Comparison of ENCODE assay signal across 8 cellular contexts in genomic region chr6:130322673-130323268, GRCh38. TPM values are rescaled to one million over a fixed set of nuclear protein-coding genes. Genes with fewer than 3 reads are reported as not detected.
A peak's percentile ranks its signal among the peaks of the same experiment; 100 is the strongest.
DNase-seq lines count a peak whose midpoint lies in the region; ATAC-seq and TF ChIP-seq lines count a peak whose summit lies in the region.

No MANE protein-coding gene starts in this region.

- H3K36me3 ChIP-seq in CD4-positive, CD25-positive, alpha-beta regulatory T cell (ENCODE audit: control insufficient read depth, insufficient read depth, low read length): no peaks in the 10 kb centered on the region
- H3K36me3 ChIP-seq in esophagus squamous epithelium (no peaks in the 10 kb centered on the region), neuronal stem cell (replicated peaks in 1 of 2; ENCODE audit: control insufficient read depth in 2 of 2, insufficient read depth in 2 of 2, low read length in 2 of 2) (no peaks in the 10 kb centered on the region), uterus (no peaks in the 10 kb centered on the region)

- H2BK5ac ChIP-seq in neuronal stem cell (ENCODE audit: low read length): no peak overlapping the region

- TF ChIP-seq POLR2A in esophagus squamous epithelium (IDR thresholded peaks at IDR 0.05) (no peak), uterus (IDR thresholded peaks at IDR 0.05) (no peak)

- no peak overlapping the region for H3K4me3 Mint-ChIP-seq in CD4-positive, CD25-positive, alpha-beta regulatory T cell

- no peaks in the 10 kb centered on the region for H3K79me1 ChIP-seq in neuronal stem cell (ENCODE audit: low read depth, low read length)

- H3K9me3 Mint-ChIP-seq in CD4-positive, CD25-positive, alpha-beta regulatory T cell: no peaks in the 10 kb centered on the region

- peaks cover 3% of the 10 kb centered on the region for H3K27me3 ChIP-seq in CD4-positive, CD25-positive, alpha-beta regulatory T cell (ENCODE audit: control insufficient read depth, insufficient read depth, low read length)
- H3K27me3 ChIP-seq in esophagus squamous epithelium: no peaks in the 10 kb centered on the region
- H3K27me3 ChIP-seq in neuronal stem cell (ENCODE audit: control insufficient read depth in 3 of 3, insufficient read depth in 3 of 3, low read depth in 1 of 3, low read length in 3 of 3): no peaks in the 10 kb centered on the region
- H3K27me3 ChIP-seq in uterus: no peaks in the 10 kb centered on the region

- no peak overlapping the region for H3K9ac ChIP-seq in neuronal stem cell (ENCODE audit: low read depth, low read length, poor library complexity)

- H3K36me3 Mint-ChIP-seq in CD4-positive, CD25-positive, alpha-beta regulatory T cell: no peaks in the 10 kb centered on the region

- H2BK15ac ChIP-seq in neuronal stem cell (ENCODE audit: low read length): no peak overlapping the region

- intact Hi-C loops in esophagus squamous epithelium (cut with DNase I): loop anchor here (5.0 to 10.0 kb wide), 2 partner anchors 375 to 532 kb away; no protein-coding TSS in a partner anchor
- intact Hi-C loops in uterus (cut with DNase I; ENCODE audit: low total_unique reads): loop anchor here (10.0 kb wide), 1 partner anchor 522 kb away; no protein-coding TSS in a partner anchor

- no peaks in the 10 kb centered on the region for H3K4me1 ChIP-seq in CD4-positive, CD25-positive, alpha-beta regulatory T cell (ENCODE audit: control insufficient read depth, insufficient read depth, low read length, poor library complexity, severe bottlenecking)
- no peaks in the 10 kb centered on the region for H3K4me1 ChIP-seq in esophagus squamous epithelium
- no peaks in the 10 kb centered on the region for H3K4me1 ChIP-seq in neuronal stem cell (ENCODE audit: control insufficient read depth in 2 of 2, insufficient read depth in 1 of 2, low read depth in 1 of 2, low read length in 2 of 2)
- H3K4me1 ChIP-seq in uterus: no peaks in the 10 kb centered on the region

- no peak overlapping the region for H2BK120ac ChIP-seq in neuronal stem cell (ENCODE audit: low read depth, low read length)

- no peaks in the 10 kb centered on the region for H3K9me3 ChIP-seq in CD4-positive, CD25-positive, alpha-beta regulatory T cell (ENCODE audit: control insufficient read depth in 2 of 2, low read length in 2 of 2)
- H3K9me3 ChIP-seq in esophagus squamous epithelium (no peaks in the 10 kb centered on the region), neuronal stem cell (replicated peaks in 1 of 2; ENCODE audit: control insufficient read depth in 2 of 2, insufficient read depth in 1 of 2, low read depth in 1 of 2, low read length in 2 of 2) (no peaks in the 10 kb centered on the region), uterus (no peaks in the 10 kb centered on the region)

- peaks cover 0 to 4% (median 0%) of the 10 kb centered on the region in 4 donors for H3K4me1 Mint-ChIP-seq in CD4-positive, CD25-positive, alpha-beta regulatory T cell

- no peak overlapping the region for H4K91ac ChIP-seq in neuronal stem cell (ENCODE audit: low read depth, low read length, poor library complexity)

- no peak overlapping the region for H2AK5ac ChIP-seq in neuronal stem cell (ENCODE audit: low read depth, low read length)

- H3K27me3 Mint-ChIP-seq in CD4-positive, CD25-positive, alpha-beta regulatory T cell: peaks cover 8% of the 10 kb centered on the region

- H3K14ac ChIP-seq in neuronal stem cell (ENCODE audit: low read length): no peak overlapping the region

- WGBS in esophagus squamous epithelium, 2 donors: 3 to 6% methylated on average over 3 of the region's 3 CpGs
- WGBS in neuronal stem cell (ENCODE audit: extremely low coverage in 2 of 2, insufficient read length in 2 of 2, insufficient replicate concordance in 1 of 2), 2 donors: no CpG with 5 or more reads among the region's 3 CpGs

- H3K27ac ChIP-seq in CD4-positive, CD25-positive, alpha-beta regulatory T cell (ENCODE audit: insufficient read depth, low read length, poor library complexity, severe bottlenecking): no peak overlapping the region
- H3K27ac ChIP-seq in esophagus squamous epithelium (no peak overlapping the region), neuronal stem cell (replicated peaks; ENCODE audit: low read length) (no peak overlapping the region), uterus (no peak overlapping the region)

- no peak overlapping the region for H3K23ac ChIP-seq in neuronal stem cell (ENCODE audit: low read depth, low read length, poor library complexity)

- H3K4me2 ChIP-seq in neuronal stem cell (ENCODE audit: insufficient read depth, low read length, poor library complexity, severe bottlenecking): no peak overlapping the region

- H3K18ac ChIP-seq in neuronal stem cell (ENCODE audit: low read length): no peak overlapping the region

- peak; percentile 25 to 79 (median 56) for DNase-seq in CD4-positive, CD25-positive, alpha-beta regulatory T cell
- DNase-seq in NCI-H69 (lab: John Stamatoyannopoulos, UW): peak; percentile 57
- peak; percentile 12 to 18 for DNase-seq in activated CD8-positive, alpha-beta memory T cell treated with anti-CD3 and anti-CD28 coated beads for 4 hours (ENCODE audit: low read depth in 2 of 2)
- DNase-seq in esophagus squamous epithelium (lab: John Stamatoyannopoulos, UW): no peak
- DNase-seq in neuronal stem cell (ENCODE audit: low spot score): peak; percentile 39
- peak; percentile 33 to 58 for DNase-seq in uterus

- H3K27ac Mint-ChIP-seq in CD4-positive, CD25-positive, alpha-beta regulatory T cell: no peak overlapping the region

- H3K4ac ChIP-seq in neuronal stem cell (ENCODE audit: low read length): no peak overlapping the region

- H2AFZ ChIP-seq in neuronal stem cell (ENCODE audit: low read length): no peak overlapping the region

- H2BK12ac ChIP-seq in neuronal stem cell (ENCODE audit: low read length): no peak overlapping the region

- no peak overlapping the region for H3K4me3 ChIP-seq in CD4-positive, CD25-positive, alpha-beta regulatory T cell (ENCODE audit: low read depth, low read length)
- H3K4me3 ChIP-seq in esophagus squamous epithelium: no peak overlapping the region
- no peak overlapping the region for H3K4me3 ChIP-seq in neuronal stem cell (ENCODE audit: low read length in 2 of 2)
- no peak overlapping the region for H3K4me3 ChIP-seq in uterus

- ATAC-seq in CD4-positive, CD25-positive, alpha-beta regulatory T cell (ENCODE audit: low read depth in 2 of 2): peak in 1 of 2 donors; percentile 42
- ATAC-seq in GM21515 (IDR thresholded peaks at IDR 0.05; ENCODE audit: unreplicated experiment) (peak; percentile 73), HG03565 (IDR thresholded peaks at IDR 0.05; ENCODE audit: unreplicated experiment) (no peak)

- peak; percentile 30 to 86 (median 80) for TF ChIP-seq CTCF in esophagus squamous epithelium (IDR thresholded peaks at IDR 0.05)
- TF ChIP-seq CTCF in uterus (IDR thresholded peaks at IDR 0.05): peak; percentile 78 to 90 (median 86)

- no peak overlapping the region for H4K8ac ChIP-seq in neuronal stem cell (ENCODE audit: low read depth, low read length)

RNA-seq across cellular contexts. Expression of gene TMEM200A, which starts 43.0 kb away (rescaled TPM):
- 1.1 TPM for total RNA-seq in CD4-positive, CD25-positive, alpha-beta regulatory T cell
- polyA plus RNA-seq in CD4-positive, CD25-positive, alpha-beta regulatory T cell: under 1 TPM; 0.07 to 0.95 (median 0.29) TPM
- total RNA-seq in esophagus squamous epithelium (1 to 10 TPM in 1 of 4 donors, under 1 TPM in 2, not detected in 1; 0.31 to 1.9 (median 0.62) TPM), uterus (10 to 100 TPM; 20.9 to 27.9 (median 23.1) TPM)
- polyA plus RNA-seq in neuronal stem cell (2013, experiment 1 of 2): 4.7 TPM
- polyA plus RNA-seq in neuronal stem cell (2013, experiment 2 of 2): 5.1 TPM

Comparison
In these comparisons a context has a peak if more than half of its experiments do, and no peak if none do; other contexts are left out.
1. RNA of gene TMEM200A, which starts 43.0 kb away (total RNA-seq): 20.9 to 27.9 TPM in uterus; 1.1 TPM in CD4-positive, CD25-positive, alpha-beta regulatory T cell (single experiment) and 0.31 to 1.9 TPM in esophagus squamous epithelium; every median in the first group is over 4 times any median in the second.